Comparison of ENCODE assay signal across 26 cellular contexts in the genomic region with DNA sequence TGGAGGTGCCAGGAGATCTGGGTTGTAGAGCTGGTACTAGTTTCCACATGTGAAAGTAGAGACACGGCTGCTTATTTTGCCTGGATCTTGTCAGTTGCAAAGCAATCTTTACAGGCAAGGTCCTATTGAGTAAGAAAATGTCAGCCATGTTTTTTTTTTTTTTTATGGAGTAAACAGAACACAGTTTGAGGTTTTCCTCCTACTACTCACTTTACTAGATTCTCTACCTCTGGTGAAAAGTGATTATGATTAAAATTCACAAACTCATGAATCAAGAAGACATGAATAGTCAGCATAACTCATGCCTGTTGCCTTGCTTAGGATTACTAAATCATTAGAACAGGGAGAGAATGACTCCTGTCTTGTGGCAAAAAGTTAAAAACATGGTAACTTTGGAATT.
"Had no signal": no experiment of that assay in that cellular context is flagged by ENCODE, and none has a peak within 500 bp of the region (broad histone marks: within the 10 kb centered on the region; RNA-seq: fewer than 3 reads in every experiment).

No MANE protein-coding gene starts in this region.

- H3K4me1 ChIP-seq: body of pancreas had no signal

- DNase-seq: activated CD4-positive, CD25-positive, alpha-beta regulatory T cell; activated CD8-positive, alpha-beta memory T cell treated with anti-CD3 and anti-CD28 coated beads, Interleukin-2, amount 50 U/mL, for 4 hours; activated CD8-positive, alpha-beta T cell treated with anti-CD3 and anti-CD28 coated beads for 36 hours; activated gamma-delta T cell treated with Interleukin-2 at 50 U/mL for 16 hours; activated naive CD4-positive, alpha-beta T cell treated with anti-CD3 and anti-CD28 coated beads, Interleukin-2, amount 10 ng/mL, durations not matched to agents 7 days and 5 days; activated naive CD8-positive, alpha-beta T cell treated with anti-CD3 and anti-CD28 coated beads for 36 hours; activated T-cell treated with anti-CD3 and anti-CD28 coated beads, Interleukin-2, amount 50 U/mL, for 72 hours; amniotic stem cell; body of pancreas; KG1; NCI-H1092; NCI-H1417; NCI-H1930; NCI-H2171; NCI-H2227 treated with DMSO at 0.1 percent for 48 hours; NCI-H446 treated with DMSO at 0.1 percent for 48 hours; NCI-H524 treated with DMSO at 0.1 percent for 48 hours; NCI-H82; OCI-M1; SHP77 treated with DMSO at 0.1 percent for 48 hours; T-cell; T-helper 2 cell; T1000 had no signal

- H3K4me3 ChIP-seq: ascending aorta, body of pancreas, cardiac muscle cell had no signal

- H3K27ac ChIP-seq: ascending aorta, body of pancreas, cardiac muscle cell, VCaP had no signal

- ATAC-seq: activated CD8-positive, alpha-beta T cell treated with anti-CD3 and anti-CD28 coated beads for 36 hours; activated T-cell treated with anti-CD3 and anti-CD28 coated beads, Interleukin-2, amount 50 U/mL, for 72 hours; body of pancreas; T-cell had no signal

- H3K36me3 ChIP-seq: ascending aorta, cardiac muscle cell had no signal

- H3K9me3 ChIP-seq: ascending aorta, body of pancreas had no signal

- H3K27me3 ChIP-seq: ascending aorta, body of pancreas, cardiac muscle cell had no signal
